7 cellular contexts compared by ENCODE assay signal in the genomic region with DNA sequence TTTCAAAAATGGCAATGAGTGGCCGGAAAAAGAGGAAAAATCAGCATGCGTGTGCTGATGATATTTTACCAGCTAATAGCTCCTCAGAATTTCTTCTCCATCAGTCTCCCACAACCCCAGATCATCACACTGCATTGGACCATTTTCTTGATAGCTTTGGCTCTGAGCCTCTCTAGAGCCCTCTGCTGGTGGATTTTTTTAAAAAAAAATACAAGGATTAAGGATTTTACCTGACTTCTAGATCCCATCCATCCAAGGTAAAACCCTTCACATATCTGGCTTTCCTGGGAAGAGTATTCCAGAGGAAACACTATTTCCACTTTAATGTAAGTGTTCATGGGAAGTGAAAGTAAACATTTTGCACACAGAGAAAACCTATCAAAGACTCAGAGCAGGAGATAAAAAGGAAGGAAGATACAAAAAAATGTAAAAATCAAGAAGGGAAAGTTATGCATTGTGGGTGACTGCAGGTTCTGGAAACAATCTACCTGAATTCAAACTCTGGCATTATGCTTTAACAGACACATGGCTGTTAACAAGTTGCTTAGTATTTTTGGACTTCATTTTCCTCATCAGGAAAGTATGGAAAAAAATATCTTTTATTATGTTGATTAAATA.
A peak's percentile ranks its signal among the peaks of the same experiment; 100 is the strongest.
DNase-seq lines count a peak whose midpoint lies in the region; ATAC-seq and TF ChIP-seq lines count a peak whose summit lies in the region.

No MANE protein-coding gene starts in this region.

- no peak overlapping the region for H3K4me3 ChIP-seq in GM12864 (ENCODE audit: low read depth, low read length)

- DNase-seq in GM12864 (ENCODE audit: low read depth): no peak
- DNase-seq in cerebellum (ENCODE audit: low spot score): peak; percentile 2
- DNase-seq in osteocyte (ENCODE audit: extremely low spot score, unreplicated experiment): no peak

- H3K27ac Mint-ChIP-seq in osteocyte (ENCODE audit: unreplicated experiment): no peak overlapping the region

- TF ChIP-seq CTCF in GM12864 (IDR thresholded peaks at IDR 0.05; ENCODE audit: low read depth, low read length, missing control alignments) (peak; percentile 59), LNCAP (IDR thresholded peaks at IDR 0.05) (peak; percentile 49), osteocyte (IDR thresholded peaks at IDR 0.05) (peak; percentile 68)

- no peak overlapping the region for H3K4me3 Mint-ChIP-seq in osteocyte (ENCODE audit: unreplicated experiment)

- H3K4me1 Mint-ChIP-seq in osteocyte (ENCODE audit: unreplicated experiment): no peaks in the 10 kb centered on the region

- H3K9me3 Mint-ChIP-seq in osteocyte (ENCODE audit: unreplicated experiment): no peaks in the 10 kb centered on the region

- ATAC-seq in GM18511 (IDR thresholded peaks at IDR 0.05; ENCODE audit: unreplicated experiment) (no peak), GM18858 (IDR thresholded peaks at IDR 0.05; ENCODE audit: unreplicated experiment) (no peak), HG02852 (IDR thresholded peaks at IDR 0.05; ENCODE audit: unreplicated experiment) (no peak)

- H3K36me3 Mint-ChIP-seq in osteocyte (ENCODE audit: unreplicated experiment): no peaks in the 10 kb centered on the region

- peaks cover 5% of the 10 kb centered on the region for H3K27me3 Mint-ChIP-seq in osteocyte (ENCODE audit: unreplicated experiment)
